ENCODE assay signal across 7 cellular contexts in the genomic region with DNA sequence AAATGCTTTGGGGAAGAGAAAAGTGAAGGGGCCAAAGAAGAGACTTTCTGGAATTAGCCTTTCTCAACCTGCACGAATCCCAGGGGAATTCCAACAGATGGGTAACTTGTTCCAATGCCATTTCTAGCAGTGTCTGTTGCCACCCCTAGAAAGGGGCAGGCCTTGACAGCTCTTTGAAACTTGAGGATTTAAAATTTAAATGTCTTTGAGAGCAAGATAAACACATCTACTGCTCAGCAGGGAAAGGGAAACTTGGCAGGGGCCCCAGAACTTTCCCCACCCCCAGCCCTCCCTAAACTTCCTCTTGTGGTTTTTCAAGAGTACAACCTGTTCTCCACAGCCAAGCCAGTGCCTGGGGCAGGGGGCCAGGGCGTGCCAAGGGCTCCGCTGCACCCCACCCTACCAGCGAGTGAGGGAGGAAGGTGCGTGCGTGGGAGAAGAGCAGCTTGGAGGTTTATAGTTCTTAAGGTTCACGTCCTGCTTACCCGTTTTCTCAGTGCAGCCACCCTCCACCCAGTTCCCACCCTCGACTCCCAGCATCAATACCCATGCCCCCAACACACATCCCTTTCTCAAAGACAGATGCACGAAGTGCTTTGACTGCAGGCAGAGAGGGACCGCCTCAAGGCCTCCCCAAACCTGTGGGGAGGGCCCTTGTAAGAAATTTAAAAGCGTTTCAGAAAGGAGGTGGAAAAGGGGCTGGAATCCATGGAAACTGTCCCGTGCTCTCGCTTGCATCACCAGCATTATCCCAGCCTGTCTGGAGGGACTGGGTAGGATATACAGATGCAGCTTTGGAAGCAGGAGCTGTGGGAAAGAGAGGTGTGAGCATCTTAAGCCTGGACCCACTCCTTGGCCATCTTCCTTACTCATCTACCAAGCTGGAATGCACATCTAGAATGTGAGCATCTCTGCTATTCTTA. TPM values are rescaled to one million over a fixed set of nuclear protein-coding genes. Genes with fewer than 3 reads are reported as not detected.
DNase-seq lines count a peak whose midpoint lies in the region; ATAC-seq and TF ChIP-seq lines count a peak whose summit lies in the region.

No MANE protein-coding gene starts in this region.

- in situ Hi-C loops in HAP-1 (cut with MboI; ENCODE audit: low sequenced_read_pairs), result loop anchor here (5.0 kb wide), 1 partner anchor 108 kb away; no protein-coding TSS in a partner anchor

- H3K36me3 ChIP-seq in HAP-1 (replicated peaks), result no peaks in the 10 kb centered on the region

- H3K27me3 Mint-ChIP-seq in stimulated activated naive CD8-positive, alpha-beta T cell treated with anti-CD3 and anti-CD28 coated beads, Interleukin-15, Interleukin-2, amounts not matched to agents 100 ng/mL and 50 ng/mL, for 24 hours, result no peaks in the 10 kb centered on the region

- DNase-seq in HAP-1 (ENCODE audit: low spot score in 2 of 2), result peak; percentile 81 to 84
- peak; percentile 65 for DNase-seq in NCI-H82 (lab: John Stamatoyannopoulos, UW)
- peak; percentile 75 for DNase-seq in activated CD8-positive, alpha-beta memory T cell treated with anti-CD3 and anti-CD28 coated beads, Interleukin-2, amount 50 U/mL, for 4 hours
- DNase-seq in epithelial cell of esophagus (ENCODE audit: low read depth), result peak; percentile 89
- peak; percentile 94 for DNase-seq in mucosa of gallbladder (ENCODE audit: low spot score)

- H3K36me3 Mint-ChIP-seq in stimulated activated naive CD8-positive, alpha-beta T cell treated with anti-CD3 and anti-CD28 coated beads, Interleukin-15, Interleukin-2, amounts not matched to agents 100 ng/mL and 50 ng/mL, for 24 hours (ENCODE audit: low read depth), result no peaks in the 10 kb centered on the region

- H3K4me1 ChIP-seq in HAP-1, result peaks cover 25% of the 10 kb centered on the region

- no peak for ATAC-seq in HG02973 (IDR thresholded peaks at IDR 0.05; ENCODE audit: unreplicated experiment)

- H3K27me3 ChIP-seq in HAP-1 (ENCODE audit: low read depth), result no peaks in the 10 kb centered on the region

- H3K4me1 Mint-ChIP-seq in stimulated activated naive CD8-positive, alpha-beta T cell treated with anti-CD3 and anti-CD28 coated beads, Interleukin-15, Interleukin-2, amounts not matched to agents 100 ng/mL and 50 ng/mL, for 24 hours (ENCODE audit: low read depth), result peaks cover 87% of the 10 kb centered on the region

- peak overlapping the region; percentile 97 for H3K27ac Mint-ChIP-seq in stimulated activated naive CD8-positive, alpha-beta T cell treated with anti-CD3 and anti-CD28 coated beads, Interleukin-15, Interleukin-2, amounts not matched to agents 100 ng/mL and 50 ng/mL, for 24 hours

- H3K9me3 Mint-ChIP-seq in stimulated activated naive CD8-positive, alpha-beta T cell treated with anti-CD3 and anti-CD28 coated beads, Interleukin-15, Interleukin-2, amounts not matched to agents 100 ng/mL and 50 ng/mL, for 24 hours, result no peaks in the 10 kb centered on the region

- H3K4me3 Mint-ChIP-seq in stimulated activated naive CD8-positive, alpha-beta T cell treated with anti-CD3 and anti-CD28 coated beads, Interleukin-15, Interleukin-2, amounts not matched to agents 100 ng/mL and 50 ng/mL, for 24 hours, result peak overlapping the region; percentile 89

- H3K4me3 ChIP-seq in HAP-1, result no peak overlapping the region
- peak overlapping the region; percentile 0 for H3K4me3 ChIP-seq in epithelial cell of esophagus (ENCODE audit: low read length)

- no peak for TF ChIP-seq CTCF in epithelial cell of esophagus (IDR thresholded peaks at IDR 0.05; ENCODE audit: insufficient read depth, low read depth, low read length, missing control alignments)

- H3K9me3 ChIP-seq in HAP-1, result no peaks in the 10 kb centered on the region

RNA-seq across cellular contexts. Expression of a gene that starts 4.5 kb away (rescaled TPM):
- 26.3 TPM for total RNA-seq in mucosa of gallbladder
